In genomic region chr21:41360072-41360821, GRCh38 we compare ENCODE assay signal across 9 cellular contexts. TPM values are rescaled to one million over a fixed set of nuclear protein-coding genes. Genes with fewer than 3 reads are reported as not detected.
A peak's percentile ranks its signal among the peaks of the same experiment; 100 is the strongest.
DNase-seq lines count a peak whose midpoint lies in the region; ATAC-seq lines count a peak whose summit lies in the region.
"Had no signal": no experiment of that assay in that cellular context is flagged by ENCODE, and none has a peak within 500 bp of the region (broad histone marks: within the 10 kb centered on the region; RNA-seq: fewer than 3 reads in every experiment).

No MANE protein-coding gene starts in this region.

- no peaks in the 10 kb centered on the region for H3K79me1 ChIP-seq in trophoblast cell (ENCODE audit: low read length)

- no peak overlapping the region for H4K12ac ChIP-seq in trophoblast cell (ENCODE audit: low read depth, low read length)

- no peak overlapping the region for H4K8ac ChIP-seq in trophoblast cell (ENCODE audit: low read depth, low read length)

- no peak overlapping the region for H3K14ac ChIP-seq in trophoblast cell (ENCODE audit: low read length)

- no peaks in the 10 kb centered on the region for H3K79me2 ChIP-seq in trophoblast cell (ENCODE audit: control insufficient read depth, insufficient read depth, low read length, poor library complexity)

- no peaks in the 10 kb centered on the region for H3K27me3 ChIP-seq in trophoblast cell (ENCODE audit: insufficient read depth, low read length)

- no peak overlapping the region for H2AK5ac ChIP-seq in trophoblast cell (ENCODE audit: low read length)

- no peak overlapping the region for H2BK12ac ChIP-seq in trophoblast cell (ENCODE audit: low read length)

- H3K4me1 ChIP-seq in trophoblast cell (ENCODE audit: control insufficient read depth in 1 of 2, insufficient read depth in 2 of 2, low read length in 2 of 2) = no peaks in the 10 kb centered on the region

- no CpG with 5 or more reads among the region's 22 CpGs for WGBS in trophoblast cell (ENCODE audit: extremely low coverage, insufficient coverage, insufficient read length)

- H3K27ac ChIP-seq in trophoblast cell (ENCODE audit: low read depth, low read length) = no peak overlapping the region
- H3K27ac ChIP-seq: PC-9 had no signal

- no peak overlapping the region for H3K23ac ChIP-seq in trophoblast cell (ENCODE audit: low read length)

- no peak overlapping the region for H3K9ac ChIP-seq in trophoblast cell (ENCODE audit: low read length)

- H3K4ac ChIP-seq in trophoblast cell (ENCODE audit: low read depth, low read length) = no peak overlapping the region

- H3K9me3 ChIP-seq in trophoblast cell (ENCODE audit: insufficient read depth, low read depth, low read length) = no peaks in the 10 kb centered on the region

- H2AFZ ChIP-seq in trophoblast cell (ENCODE audit: insufficient read depth, low read length, poor library complexity) = no peak overlapping the region
- H2AFZ ChIP-seq: PC-9 had no signal

- H3K18ac ChIP-seq in trophoblast cell (ENCODE audit: low read length) = no peak overlapping the region

- no peak for ATAC-seq in GM21390 (IDR thresholded peaks at IDR 0.05; ENCODE audit: unreplicated experiment)
- ATAC-seq in HG03175 (IDR thresholded peaks at IDR 0.05; ENCODE audit: unreplicated experiment) = no peak

- H2BK120ac ChIP-seq in trophoblast cell (ENCODE audit: insufficient read depth, low read length, poor library complexity) = no peak overlapping the region

- DNase-seq in DMS79 (lab: John Stamatoyannopoulos, UW) = peak; percentile 44
- peak; percentile 72 to 92 for DNase-seq in NCI-H526 (lab: John Stamatoyannopoulos, UW)
- DNase-seq in fibroblast of gingiva (ENCODE audit: low read depth) = peak; percentile 62
- peak; percentile 76 to 81 for DNase-seq in trophoblast cell
- DNase-seq in activated naive CD4-positive, alpha-beta T cell treated with Interleukin-2 at 50 U/mL for 16 hours = no peak
- no peak for DNase-seq in GM19238 (ENCODE audit: insufficient read length, low spot score)
- DNase-seq: PC-9 had no signal

- H3K36me3 ChIP-seq in trophoblast cell (ENCODE audit: control insufficient read depth in 1 of 2, insufficient read depth in 2 of 2, low read length in 2 of 2) = no peaks in the 10 kb centered on the region

- H3K4me2 ChIP-seq in trophoblast cell (ENCODE audit: low read length) = no peak overlapping the region
- H3K4me2 ChIP-seq: PC-9 had no signal

- H2BK5ac ChIP-seq in trophoblast cell (ENCODE audit: low read depth, low read length, poor library complexity) = no peak overlapping the region

- H3K4me3 ChIP-seq in trophoblast cell (ENCODE audit: low read depth, low read length) = no peak overlapping the region
- H3K4me3 ChIP-seq: PC-9 had no signal

- no peak overlapping the region for H4K91ac ChIP-seq in trophoblast cell (ENCODE audit: low read depth, low read length)

RNA-seq across cellular contexts. Expression of gene MX2, which starts 1.6 kb away (rescaled TPM):
- polyA plus RNA-seq in trophoblast cell (2013) = 0.37 and 0.46 TPM in 2 replicates

RNA-seq across cellular contexts. Expression of gene FAM3B, which starts 43.6 kb away (rescaled TPM):
- polyA plus RNA-seq in trophoblast cell (2013) = 0.12 and 0.28 TPM in 2 replicates

Comparison
In these comparisons a context has a peak if more than half of its experiments do, and no peak if none do; other contexts are left out.
1. DNase-seq: peak in DMS79 (single experiment), NCI-H526 (2 of 2), fibroblast of gingiva (single experiment) and trophoblast cell (2 of 2); none in activated naive CD4-positive, alpha-beta T cell treated with Interleukin-2 at 50 U/mL for 16 hours (single experiment) and GM19238 (single experiment).